32 cellular contexts compared by ENCODE assay signal in genomic region chr21:20728691-20729090, GRCh38.
"Had no signal": no experiment of that assay in that cellular context is flagged by ENCODE, and none has a peak within 500 bp of the region (broad histone marks: within the 10 kb centered on the region; RNA-seq: fewer than 3 reads in every experiment).

No MANE protein-coding gene starts in this region.

- H3K36me3 Mint-ChIP-seq: activated naive CD4-positive, alpha-beta T cell treated with anti-CD3 and anti-CD28 coated beads, Interleukin-2, amount 50 U/mL, for 24 hours; activated naive CD8-positive, alpha-beta T cell treated with anti-CD3 and anti-CD28 coated beads, Interleukin-2, amount 10 ng/mL, durations not matched to agents 7 days and 5 days had no signal

- H3K27ac ChIP-seq: body of pancreas, breast epithelium, KMS-11, Peyer's patch, SJSA1 had no signal

- H3K27me3 Mint-ChIP-seq: activated CD4-positive, alpha-beta T cell treated with anti-CD3 and anti-CD28 coated beads, Interleukin-2, amount 10 ng/mL, durations not matched to agents 24 days and 14 days; activated CD8-positive, alpha-beta T cell treated with anti-CD3 and anti-CD28 coated beads for 36 hours; activated naive CD4-positive, alpha-beta T cell treated with anti-CD3 and anti-CD28 coated beads, Interleukin-2, amount 50 U/mL, for 24 hours; activated naive CD8-positive, alpha-beta T cell treated with anti-CD3 and anti-CD28 coated beads, Interleukin-2, amount 10 ng/mL, durations not matched to agents 7 days and 5 days; activated T-helper 17 cell treated with anti-CD3 and anti-CD28 coated beads, Interleukin-2, amount 50 U/mL, for 72 hours had no signal

- H3K4me3 ChIP-seq: body of pancreas, breast epithelium, Peyer's patch, SJSA1 had no signal

- ATAC-seq: activated CD8-positive, alpha-beta T cell treated with anti-CD3 and anti-CD28 coated beads for 36 hours; activated T-cell treated with anti-CD3 and anti-CD28 coated beads, Interleukin-2, amount 50 U/mL, for 72 hours; activated T-helper 17 cell treated with anti-CD3 and anti-CD28 coated beads, Interleukin-2, amount 50 U/mL, for 72 hours; body of pancreas had no signal

- H3K27ac Mint-ChIP-seq: activated CD4-positive, alpha-beta T cell treated with anti-CD3 and anti-CD28 coated beads, Interleukin-2, amount 10 ng/mL, durations not matched to agents 24 days and 14 days; activated CD8-positive, alpha-beta T cell treated with anti-CD3 and anti-CD28 coated beads for 36 hours; activated naive CD4-positive, alpha-beta T cell treated with anti-CD3 and anti-CD28 coated beads, Interleukin-2, amount 50 U/mL, for 24 hours; activated naive CD8-positive, alpha-beta T cell treated with anti-CD3 and anti-CD28 coated beads, Interleukin-2, amount 10 ng/mL, durations not matched to agents 7 days and 5 days; activated T-cell treated with anti-CD3 and anti-CD28 coated beads, Interleukin-2, amount 50 U/mL, for 72 hours; activated T-helper 17 cell treated with anti-CD3 and anti-CD28 coated beads, Interleukin-2, amount 50 U/mL, for 72 hours; T-helper 1 cell treated with Interleukin-12 subunit alpha and Interleukin-12 subunit beta and Interleukin-4 antibody, amounts not matched to agents 30 μg/mL and 1 μg/mL, for 36 hours; T-helper 2 cell treated with Interferon-gamma antibody and Interleukin-4, amounts not matched to agents 5 μg/mL and 100 μg/mL, for 36 hours had no signal

- H3K9ac ChIP-seq: KMS-11, SK-N-SH had no signal

- DNase-seq: activated CD4-positive, alpha-beta T cell treated with anti-CD3 and anti-CD28 coated beads, Interleukin-2, amount 10 ng/mL, durations not matched to agents 24 days and 14 days; activated CD4-positive, alpha-beta T cell treated with anti-CD3 and anti-CD28 coated beads, Interleukin-2, amount 50 U/mL, for 4 hours; activated CD8-positive, alpha-beta T cell treated with anti-CD3 and anti-CD28 coated beads for 36 hours; activated gamma-delta T cell; activated naive CD4-positive, alpha-beta T cell treated with Interleukin-2 at 50 U/mL for 16 hours; activated naive CD8-positive, alpha-beta T cell treated with anti-CD3 and anti-CD28 coated beads, Interleukin-2, amount 10 ng/mL, durations not matched to agents 7 days and 5 days; activated T-cell treated with anti-CD3 and anti-CD28 coated beads, Interleukin-2, amount 50 U/mL, for 1 hour; activated T-cell treated with anti-CD3 and anti-CD28 coated beads, Interleukin-2, amount 50 U/mL, for 72 hours; amygdala; body of pancreas; caudate nucleus; cerebellar nuclear complex; MM.1S; NCI-H1092; NCI-H1417 treated with DMSO at 0.1 percent for 48 hours; NCI-H187 treated with DMSO at 0.1 percent for 48 hours; NCI-H2081; NCI-H345; NCI-H524 treated with DMSO at 0.1 percent for 48 hours; NCI-H748 treated with DMSO at 0.1 percent for 48 hours; NK-92 treated with Interleukin-12 subunit alpha and Interleukin-12 subunit beta, amount 100 ng/mL, for 24 hours; Peyer's patch; RPMI8226; SHP77 treated with DMSO at 0.1 percent for 48 hours; SK-N-SH had no signal

- H3K36me3 ChIP-seq: breast epithelium, Peyer's patch, SJSA1 had no signal

- H3K4me1 ChIP-seq: body of pancreas, breast epithelium, Peyer's patch, SJSA1 had no signal

- H3K9me3 Mint-ChIP-seq: activated CD8-positive, alpha-beta T cell treated with anti-CD3 and anti-CD28 coated beads for 36 hours; activated naive CD4-positive, alpha-beta T cell treated with anti-CD3 and anti-CD28 coated beads, Interleukin-2, amount 50 U/mL, for 24 hours had no signal

- H3K4me1 Mint-ChIP-seq: activated CD4-positive, alpha-beta T cell treated with anti-CD3 and anti-CD28 coated beads, Interleukin-2, amount 10 ng/mL, durations not matched to agents 24 days and 14 days; activated naive CD4-positive, alpha-beta T cell treated with anti-CD3 and anti-CD28 coated beads, Interleukin-2, amount 50 U/mL, for 24 hours; activated naive CD8-positive, alpha-beta T cell treated with anti-CD3 and anti-CD28 coated beads, Interleukin-2, amount 10 ng/mL, durations not matched to agents 7 days and 5 days; activated T-helper 17 cell treated with anti-CD3 and anti-CD28 coated beads, Interleukin-2, amount 50 U/mL, for 72 hours had no signal

- H3K4me3 Mint-ChIP-seq: activated CD4-positive, alpha-beta T cell treated with anti-CD3 and anti-CD28 coated beads, Interleukin-2, amount 10 ng/mL, durations not matched to agents 24 days and 14 days; activated CD8-positive, alpha-beta T cell treated with anti-CD3 and anti-CD28 coated beads for 36 hours; activated naive CD4-positive, alpha-beta T cell treated with anti-CD3 and anti-CD28 coated beads, Interleukin-2, amount 50 U/mL, for 24 hours; activated naive CD8-positive, alpha-beta T cell treated with anti-CD3 and anti-CD28 coated beads, Interleukin-2, amount 10 ng/mL, durations not matched to agents 7 days and 5 days; activated T-cell treated with anti-CD3 and anti-CD28 coated beads, Interleukin-2, amount 50 U/mL, for 72 hours; activated T-helper 17 cell treated with anti-CD3 and anti-CD28 coated beads, Interleukin-2, amount 50 U/mL, for 72 hours; T-helper 1 cell treated with Interleukin-12 subunit alpha and Interleukin-12 subunit beta and Interleukin-4 antibody, amounts not matched to agents 30 μg/mL and 1 μg/mL, for 36 hours; T-helper 2 cell treated with Interferon-gamma antibody and Interleukin-4, amounts not matched to agents 5 μg/mL and 100 μg/mL, for 36 hours had no signal

- H3K27me3 ChIP-seq: body of pancreas, breast epithelium, Peyer's patch, SJSA1 had no signal

- H3K9me3 ChIP-seq: body of pancreas, breast epithelium, Peyer's patch, SJSA1, SK-N-SH had no signal
